In genomic region chr9:27365977-27366376, GRCh38 we compare ENCODE assay signal across 9 cellular contexts.
DNase-seq lines count a peak whose midpoint lies in the region; ATAC-seq and TF ChIP-seq lines count a peak whose summit lies in the region.
"Had no signal": no experiment of that assay in that cellular context is flagged by ENCODE, and none has a peak within 500 bp of the region (broad histone marks: within the 10 kb centered on the region; RNA-seq: fewer than 3 reads in every experiment).

No MANE protein-coding gene starts in this region.

- no peaks in the 10 kb centered on the region for H3K9me3 Mint-ChIP-seq in CD8-positive, alpha-beta memory T cell
- H3K9me3 Mint-ChIP-seq: central memory CD8-positive, alpha-beta T cell had no signal

- H3K4me3 Mint-ChIP-seq in CD8-positive, alpha-beta memory T cell = no peak overlapping the region
- H3K4me3 Mint-ChIP-seq: central memory CD8-positive, alpha-beta T cell had no signal

- intact Hi-C loops in colonic mucosa (cut with DNase I) = no loop called here

- H3K36me3 ChIP-seq in CD8-positive, alpha-beta memory T cell (ENCODE audit: insufficient read depth, low read length) = no peaks in the 10 kb centered on the region
- no peaks in the 10 kb centered on the region for H3K36me3 ChIP-seq in colonic mucosa

- no peak overlapping the region for H3K9ac ChIP-seq in colonic mucosa (ENCODE audit: low read depth in 2 of 2, low read length in 2 of 2)

- peaks cover 15 to 20% (median 16%) of the 10 kb centered on the region in 3 donors for H3K4me1 Mint-ChIP-seq in CD8-positive, alpha-beta memory T cell
- H3K4me1 Mint-ChIP-seq: central memory CD8-positive, alpha-beta T cell had no signal

- TF ChIP-seq CTCF in astrocyte of the spinal cord (IDR thresholded peaks at IDR 0.05; ENCODE audit: low read depth, low read length) (no peak), colonic mucosa (IDR thresholded peaks at IDR 0.05) (no peak)

- peaks cover 2 to 8% of the 10 kb centered on the region in 2 donors for H3K27me3 Mint-ChIP-seq in CD8-positive, alpha-beta memory T cell
- H3K27me3 Mint-ChIP-seq: central memory CD8-positive, alpha-beta T cell had no signal

- peaks cover 19% of the 10 kb centered on the region for H3K4me1 ChIP-seq in CD8-positive, alpha-beta memory T cell (ENCODE audit: insufficient read depth, low read length)
- peaks cover 12% of the 10 kb centered on the region for H3K4me1 ChIP-seq in colonic mucosa

- H3K27ac ChIP-seq in CD8-positive, alpha-beta memory T cell (ENCODE audit: low read depth, low read length) = no peak overlapping the region
- H3K27ac ChIP-seq in substantia nigra (ENCODE audit: low read depth, low read length, poor library complexity, severe bottlenecking) (peak overlapping the region; percentile 83), colonic mucosa (no peak overlapping the region)

- CTCF ChIA-PET in CD8-positive, alpha-beta memory T cell (lab: Charles Lee) = no interaction called here

- no peaks in the 10 kb centered on the region for H3K9me3 ChIP-seq in CD8-positive, alpha-beta memory T cell (ENCODE audit: low read length)
- H3K9me3 ChIP-seq in colonic mucosa = no peaks in the 10 kb centered on the region

- no peaks in the 10 kb centered on the region for H3K36me3 Mint-ChIP-seq in CD8-positive, alpha-beta memory T cell

- in situ Hi-C loops in astrocyte of the spinal cord (cut with HindIII; ENCODE audit: low sequenced_read_pairs) = no loop called here

- H3K4me3 ChIP-seq in CD8-positive, alpha-beta memory T cell (ENCODE audit: low read length) = no peak overlapping the region
- no peak overlapping the region for H3K4me3 ChIP-seq in astrocyte of the spinal cord (ENCODE audit: low read depth, low read length)
- no peak overlapping the region for H3K4me3 ChIP-seq in colonic mucosa

- ATAC-seq in GM19467 (IDR thresholded peaks at IDR 0.05; ENCODE audit: unreplicated experiment) (peak; percentile 80), HG03457 (IDR thresholded peaks at IDR 0.05; ENCODE audit: unreplicated experiment) (peak; percentile 84)

- peak overlapping the region in 5 of 8 donors; percentile 4 to 88 (median 57) for H3K27ac Mint-ChIP-seq in CD8-positive, alpha-beta memory T cell

- no peaks in the 10 kb centered on the region for H3K27me3 ChIP-seq in CD8-positive, alpha-beta memory T cell (ENCODE audit: insufficient read depth, low read length, poor library complexity, severe bottlenecking)
- H3K27me3 ChIP-seq in colonic mucosa = no peaks in the 10 kb centered on the region

- peak in 2 of 5 donors; percentile 2 to 16 for DNase-seq in CD8-positive, alpha-beta memory T cell
- DNase-seq in astrocyte of the spinal cord (ENCODE audit: low read depth, low spot score) (peak; percentile 92), substantia nigra (lab: John Stamatoyannopoulos, UW) (no peak), NCI-H1092 (lab: John Stamatoyannopoulos, UW) (no peak), HuH-7 (ENCODE audit: low spot score) (no peak), colonic mucosa (no peak)

- POLR2A ChIA-PET in CD8-positive, alpha-beta memory T cell (lab: Charles Lee) = no interaction called here
